ENCODE assay signal across 24 cellular contexts in the genomic region with DNA sequence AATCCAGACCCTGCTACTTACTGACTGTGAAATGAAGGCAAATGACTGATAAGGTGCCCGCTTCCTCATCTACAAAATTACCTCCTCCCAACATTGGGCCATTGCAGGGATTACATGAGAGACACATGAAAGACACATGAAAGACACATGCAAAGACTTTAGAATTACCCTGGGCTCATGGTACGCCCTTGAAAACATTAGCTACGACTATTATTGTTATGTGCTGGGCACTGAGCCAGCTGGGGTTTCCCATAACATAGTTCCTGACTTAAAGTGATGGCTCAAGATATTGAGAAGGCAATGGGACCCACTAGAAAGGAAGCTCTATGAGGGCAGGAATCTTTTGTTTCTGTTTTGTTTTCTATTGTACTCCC. TPM values are rescaled to one million over a fixed set of nuclear protein-coding genes. Genes with fewer than 3 reads are reported as not detected.
DNase-seq lines count a peak whose midpoint lies in the region; ATAC-seq, FAIRE-seq and TF ChIP-seq lines count a peak whose summit lies in the region.
"Had no signal": no experiment of that assay in that cellular context is flagged by ENCODE, and none has a peak within 500 bp of the region (broad histone marks: within the 10 kb centered on the region; RNA-seq: fewer than 3 reads in every experiment).

No MANE protein-coding gene starts in this region.

- peaks cover 5% of the 10 kb centered on the region; the same call in 1 of the 3 replicates for H3K36me3 Mint-ChIP-seq in GM23338 (ENCODE audit: low read depth)
- H3K36me3 Mint-ChIP-seq: CD14-positive monocyte; CD8-positive, alpha-beta memory T cell had no signal

- H3K4me2 ChIP-seq in mammary epithelial cell (ENCODE audit: insufficient read depth, low read depth, low read length) (no peak overlapping the region), GM23338 (no peak overlapping the region)
- H3K4me2 ChIP-seq: BLaER1 treated with 17β-estradiol and CSF1 and Interleukin-3, amounts not matched to agents 10 nM and 100 nM had no signal

- no peak for FAIRE-seq in pancreas (lab: Jason Lieb, UNC)
- FAIRE-seq: GM12878, H54 had no signal

- H3K9me2 ChIP-seq in GM23338 (ENCODE audit: insufficient read depth), result 0 out of 2 replicates have a peak, but pooled peaks cover 3% of the 10 kb centered on the region

- ATAC-seq in GM23338 (no peak), pancreas (peak; percentile 2 to 11 (median 7)), GM18868 (IDR thresholded peaks at IDR 0.05; ENCODE audit: unreplicated experiment) (no peak)
- ATAC-seq: GM12878 had no signal

- DNase-seq in mammary epithelial cell (peak; percentile 10), breast epithelium (ENCODE audit: low spot score in 2 of 2) (no peak), GM23338 (ENCODE audit: low spot score) (no peak), SJCRH30 (peak; percentile 44 to 70), pancreas (peak in 2 of 6 donors; percentile 20 to 27), MV-4-11 (lab: John Stamatoyannopoulos, UW) (no peak), AG08395 (ENCODE audit: low spot score) (no peak)
- DNase-seq: AML-193; BE2C; Calu3; CD4-positive, alpha-beta T cell; CD8-positive, alpha-beta memory T cell; COR-L47; DMS79; EL; GDM1; GOT3; HCEC 1CT had no signal

- H3K4me3 ChIP-seq in mammary epithelial cell (replicated peaks in 1 of 3; ENCODE audit: insufficient read depth in 1 of 3, low read depth in 2 of 3, low read length in 3 of 3) (no peak overlapping the region), breast epithelium (no peak overlapping the region), GM23338 (no peak overlapping the region), SJCRH30 (no peak overlapping the region), pancreas (no peak overlapping the region)
- H3K4me3 ChIP-seq: BLaER1 treated with 17β-estradiol and CSF1 and Interleukin-3, amounts not matched to agents 10 nM and 100 nM; GM12878 had no signal

- H2AFZ ChIP-seq in mammary epithelial cell (ENCODE audit: low read depth, low read length) (no peak overlapping the region), GM23338 (peak overlapping the region; percentile 32; the same call in 1 of the 2 replicates)

- no peaks in the 10 kb centered on the region for H3K9me3 ChIP-seq in mammary epithelial cell (replicated peaks; ENCODE audit: insufficient read depth, low read length)
- H3K9me3 ChIP-seq in breast epithelium, result peaks cover 0 to 8% of the 10 kb centered on the region in 2 donors
- peaks cover 9% of the 10 kb centered on the region for H3K9me3 ChIP-seq in SJCRH30 (replicated peaks)
- H3K9me3 ChIP-seq in pancreas, result no peaks in the 10 kb centered on the region
- H3K9me3 ChIP-seq: BE2C had no signal

- H3K4me1 ChIP-seq in mammary epithelial cell (ENCODE audit: insufficient read depth, low read length) (no peaks in the 10 kb centered on the region), breast epithelium (no peaks in the 10 kb centered on the region), GM23338 (ENCODE audit: insufficient read depth) (no peaks in the 10 kb centered on the region), SJCRH30 (peaks cover 43% of the 10 kb centered on the region), pancreas (peaks cover 4 to 7% (median 6%) of the 10 kb centered on the region in 3 donors)
- H3K4me1 ChIP-seq: BE2C; BLaER1 treated with 17β-estradiol and CSF1 and Interleukin-3, amounts not matched to agents 10 nM and 100 nM had no signal

- in situ Hi-C loops in mammary epithelial cell (cut with MboI; ENCODE audit: low sequenced_read_pairs in 2 of 2), result no loop called here

- WGBS in mammary epithelial cell (ENCODE audit: low coverage, missing lambda C conversion rate), result 83% methylated on average over 3 of the region's 3 CpGs
- 27 to 40% methylated on average over 3 of the region's 3 CpGs for WGBS in pancreas, 2 donors

- CTCF ChIA-PET in mammary epithelial cell (lab: Charles Lee; ENCODE audit: low non-redundant PET), result interaction anchor here (0.6 kb wide), 1 partner anchor 421 kb away, joined by 3 read pairs; no protein-coding TSS in a partner anchor

- no peak overlapping the region for H3K9ac ChIP-seq in mammary epithelial cell (ENCODE audit: insufficient read depth, low read length)
- H3K9ac ChIP-seq: BLaER1 treated with 17β-estradiol and CSF1 and Interleukin-3, amounts not matched to agents 10 nM and 100 nM had no signal

- BruUV-seq in mammary epithelial cell (replicated peaks; lab: Mats Ljungman, UMichigan), result no TSS peak

- H3K4me1 Mint-ChIP-seq in GM23338, result 0 out of 3 replicates have a peak, but pooled peaks cover 2% of the 10 kb centered on the region
- H3K4me1 Mint-ChIP-seq: CD14-positive monocyte; CD8-positive, alpha-beta memory T cell had no signal

- TF ChIP-seq CTCF in mammary epithelial cell (conservative IDR thresholded peaks at IDR 0.05 in 1 of 2, IDR thresholded peaks at IDR 0.05 in 1 of 2; ENCODE audit: extremely low read depth in 1 of 2, insufficient read depth in 1 of 2, low read depth in 1 of 2, low read length in 2 of 2), result no peak
- TF ChIP-seq CTCF in breast epithelium (IDR thresholded peaks at IDR 0.05), result no peak
- TF ChIP-seq CTCF in GM23338 (conservative IDR thresholded peaks at IDR 0.05; ENCODE audit: low read depth in 2 of 2), result no peak
- no peak for TF ChIP-seq CTCF in pancreas (IDR thresholded peaks at IDR 0.05)

- H3K27me3 ChIP-seq in mammary epithelial cell (ENCODE audit: insufficient read depth, low read length) (no peaks in the 10 kb centered on the region), breast epithelium (no peaks in the 10 kb centered on the region), GM23338 (ENCODE audit: insufficient read depth) (no peaks in the 10 kb centered on the region), SJCRH30 (no peaks in the 10 kb centered on the region), pancreas (no peaks in the 10 kb centered on the region)
- H3K27me3 ChIP-seq: BE2C; BLaER1 treated with 17β-estradiol and CSF1 and Interleukin-3, amounts not matched to agents 10 nM and 100 nM had no signal

- H4K20me1 ChIP-seq in mammary epithelial cell (ENCODE audit: insufficient read depth, low read length) (no peaks in the 10 kb centered on the region), GM23338 (replicated peaks; ENCODE audit: insufficient read depth) (no peaks in the 10 kb centered on the region)
- H4K20me1 ChIP-seq: BLaER1 treated with 17β-estradiol and CSF1 and Interleukin-3, amounts not matched to agents 10 nM and 100 nM had no signal

- dilution Hi-C loops in mammary epithelial cell (cut with HindIII; ENCODE audit: low sequenced_read_pairs), result no loop called here

- intact Hi-C loops in mammary epithelial cell (cut with micrococcal nuclease) (no loop called here), breast epithelium (cut with DNase I; ENCODE audit: low total_unique reads) (no loop called here), pancreas (cut with DNase I) (no loop called here)

- TF ChIP-seq POLR2A in breast epithelium (IDR thresholded peaks at IDR 0.05), result no peak

- H3K79me2 ChIP-seq in mammary epithelial cell (ENCODE audit: insufficient read depth, low read length) (no peaks in the 10 kb centered on the region), GM23338 (replicated peaks; ENCODE audit: insufficient read depth) (no peaks in the 10 kb centered on the region)

- H3K27me3 Mint-ChIP-seq in GM23338 (ENCODE audit: insufficient read depth, low read depth, poor library complexity), result no peaks in the 10 kb centered on the region
- H3K27me3 Mint-ChIP-seq: CD4-positive, alpha-beta T cell had no signal

- H3K27ac ChIP-seq in mammary epithelial cell (ENCODE audit: insufficient read depth, low read depth, low read length) (no peak overlapping the region), breast epithelium (no peak overlapping the region), GM23338 (ENCODE audit: low read depth) (no peak overlapping the region), SJCRH30 (peak overlapping the region; percentile 61), pancreas (peak overlapping the region in 2 of 4 donors; percentile 67 to 77)
- H3K27ac ChIP-seq: BLaER1 treated with 17β-estradiol and CSF1 and Interleukin-3, amounts not matched to agents 10 nM and 100 nM had no signal

- H3K9me3 Mint-ChIP-seq in GM23338, result peaks cover 8% of the 10 kb centered on the region; the same call in 2 of the 3 replicates
- H3K9me3 Mint-ChIP-seq: CD4-positive, alpha-beta T cell had no signal

- H3K27ac Mint-ChIP-seq in GM23338, result no peak overlapping the region
- H3K27ac Mint-ChIP-seq: CD14-positive monocyte; CD4-positive, alpha-beta T cell; CD8-positive, alpha-beta memory T cell had no signal

- no peaks in the 10 kb centered on the region for H3F3A ChIP-seq in GM23338 (replicated peaks; ENCODE audit: low read depth)

- no peak overlapping the region for H3K4me3 Mint-ChIP-seq in GM23338
- H3K4me3 Mint-ChIP-seq: CD14-positive monocyte; CD4-positive, alpha-beta T cell; CD8-positive, alpha-beta memory T cell had no signal

- no peaks in the 10 kb centered on the region for H3K36me3 ChIP-seq in mammary epithelial cell (ENCODE audit: insufficient read depth, low read length)
- no peaks in the 10 kb centered on the region for H3K36me3 ChIP-seq in breast epithelium
- H3K36me3 ChIP-seq in GM23338 (ENCODE audit: insufficient read depth), result no peaks in the 10 kb centered on the region
- H3K36me3 ChIP-seq in SJCRH30, result no peaks in the 10 kb centered on the region
- H3K36me3 ChIP-seq in pancreas, result no peaks in the 10 kb centered on the region
- H3K36me3 ChIP-seq: BE2C; BLaER1 treated with 17β-estradiol and CSF1 and Interleukin-3, amounts not matched to agents 10 nM and 100 nM had no signal

RNA-seq across cellular contexts. Expression of a gene that starts 43.7 kb away (rescaled TPM):
- total RNA-seq in mammary epithelial cell, result 10 to 100 TPM in 1 of 2 donors, 1 to 10 TPM in 1; 4.5 to 32.2 TPM
- 2.9 TPM for polyA plus RNA-seq in mammary epithelial cell
- polyA minus RNA-seq in mammary epithelial cell, result 8.1 TPM
- total RNA-seq in breast epithelium, result 1 to 10 TPM in 1 of 3 donors, under 1 TPM in 2; 0.48 to 1.6 (median 0.66) TPM
- total RNA-seq in GM23338 (2014; rRNA removed; shearing (Covaris generic)), result 0.19 and 0.42 TPM in 2 replicates
- polyA plus RNA-seq in GM23338 (2016; fragmentation: Nextera tagmentation; extraction: Ambion mirVana), result 0.31 and 0.49 TPM in 2 replicates
- total RNA-seq in SJCRH30 (2014; rRNA removed; shearing (Covaris generic)), result 57.9 and 59.7 TPM in 2 replicates
- 10 to 100 TPM in 2 of 6 donors, 1 to 10 TPM in 4; 7.1 to 12.5 (median 9.1) TPM for total RNA-seq in pancreas
- polyA plus RNA-seq in pancreas, result 1 to 10 TPM; 2.4 to 4.6 TPM
- total RNA-seq: Calu3; CD4-positive, alpha-beta T cell; CD8-positive, alpha-beta memory T cell; GM12878 had no signal
- polyA plus RNA-seq: AG04450; CD14-positive monocyte; CD8-positive, alpha-beta memory T cell; GM12878 had no signal

Comparison
In these comparisons a context has a peak if more than half of its experiments do, and no peak if none do; other contexts are left out.
1. DNase-seq: peak in mammary epithelial cell (single experiment) and SJCRH30 (2 of 2); none in breast epithelium (0 of 2), GM23338 (single experiment), MV-4-11 (single experiment) and AG08395 (single experiment).
2. ATAC-seq: peak in pancreas (4 of 4); none in GM23338 (single experiment) and GM18868 (single experiment).